Comparison of ENCODE assay signal across 19 cellular contexts in genomic region chr9:78677326-78677725, GRCh38.
"Had no signal": no experiment of that assay in that cellular context is flagged by ENCODE, and none has a peak within 500 bp of the region (broad histone marks: within the 10 kb centered on the region; RNA-seq: fewer than 3 reads in every experiment).

No MANE protein-coding gene starts in this region.

- DNase-seq: activated CD4-positive, alpha-beta memory T cell treated with anti-CD3 and anti-CD28 coated beads, Interleukin-2, amount 10 ng/mL, durations not matched to agents 7 days and 5 days; activated T-cell treated with anti-CD3 and anti-CD28 coated beads, Interleukin-2, amount 50 U/mL, for 24 hours; central memory CD4-positive, alpha-beta T cell; colonic mucosa; glutamatergic neuron; left colon; mammary epithelial cell; naive B cell; retina; stimulated activated CD4-positive, alpha-beta T cell treated with anti-CD3 and anti-CD28 coated beads, Interleukin-2, amount 100 ng/mL, for 48 hours; thyroid gland; WERI-Rb-1 had no signal

- H3K36me3 Mint-ChIP-seq: activated naive CD4-positive, alpha-beta T cell treated with anti-CD3 and anti-CD28 coated beads, Interleukin-2, amount 50 U/mL, for 24 hours; brain; naive B cell; stimulated activated memory B cell treated with anti-CD40 and anti-IgM and Interleukin-4, amounts not matched to agents 10 μg/mL and 1 μg/mL and 100 μg/mL, for 72 hours had no signal

- H3K27me3 ChIP-seq: colonic mucosa, esophagus muscularis mucosa, thyroid gland had no signal

- H3K79me2 ChIP-seq: parathyroid adenoma had no signal

- H3K9me3 ChIP-seq: colonic mucosa, esophagus muscularis mucosa, thyroid gland had no signal

- H3K9me3 Mint-ChIP-seq: activated CD4-positive, alpha-beta memory T cell treated with anti-CD3 and anti-CD28 coated beads, Interleukin-2, amount 10 ng/mL, durations not matched to agents 7 days and 5 days; activated naive CD4-positive, alpha-beta T cell treated with anti-CD3 and anti-CD28 coated beads, Interleukin-2, amount 50 U/mL, for 24 hours; activated T-cell treated with anti-CD3 and anti-CD28 coated beads, Interleukin-2, amount 50 U/mL, for 24 hours; brain; naive B cell; stimulated activated memory B cell treated with anti-CD40 and anti-IgM and Interleukin-4, amounts not matched to agents 10 μg/mL and 1 μg/mL and 100 μg/mL, for 72 hours; T-helper 1 cell treated with Interleukin-12 subunit alpha and Interleukin-12 subunit beta and Interleukin-4 antibody, amounts not matched to agents 30 μg/mL and 1 μg/mL, for 36 hours had no signal

- FAIRE-seq: endometrium had no signal

- H3K9ac ChIP-seq: parathyroid adenoma had no signal

- H3K4me1 ChIP-seq: colonic mucosa, esophagus muscularis mucosa, parathyroid adenoma had no signal

- H3K27me3 Mint-ChIP-seq: activated CD4-positive, alpha-beta memory T cell treated with anti-CD3 and anti-CD28 coated beads, Interleukin-2, amount 10 ng/mL, durations not matched to agents 7 days and 5 days; activated T-cell treated with anti-CD3 and anti-CD28 coated beads, Interleukin-2, amount 50 U/mL, for 24 hours; brain; stimulated activated memory B cell treated with anti-CD40 and anti-IgM and Interleukin-4, amounts not matched to agents 10 μg/mL and 1 μg/mL and 100 μg/mL, for 72 hours had no signal

- H3K4me3 Mint-ChIP-seq: activated CD4-positive, alpha-beta memory T cell treated with anti-CD3 and anti-CD28 coated beads, Interleukin-2, amount 10 ng/mL, durations not matched to agents 7 days and 5 days; activated naive CD4-positive, alpha-beta T cell treated with anti-CD3 and anti-CD28 coated beads, Interleukin-2, amount 50 U/mL, for 24 hours; activated T-cell treated with anti-CD3 and anti-CD28 coated beads, Interleukin-2, amount 50 U/mL, for 24 hours; brain; naive B cell; stimulated activated memory B cell treated with anti-CD40 and anti-IgM and Interleukin-4, amounts not matched to agents 10 μg/mL and 1 μg/mL and 100 μg/mL, for 72 hours; T-helper 1 cell treated with Interleukin-12 subunit alpha and Interleukin-12 subunit beta and Interleukin-4 antibody, amounts not matched to agents 30 μg/mL and 1 μg/mL, for 36 hours had no signal

- H2AFZ ChIP-seq: parathyroid adenoma had no signal

- H3K4me1 Mint-ChIP-seq: activated CD4-positive, alpha-beta memory T cell treated with anti-CD3 and anti-CD28 coated beads, Interleukin-2, amount 10 ng/mL, durations not matched to agents 7 days and 5 days; activated naive CD4-positive, alpha-beta T cell treated with anti-CD3 and anti-CD28 coated beads, Interleukin-2, amount 50 U/mL, for 24 hours; stimulated activated memory B cell treated with anti-CD40 and anti-IgM and Interleukin-4, amounts not matched to agents 10 μg/mL and 1 μg/mL and 100 μg/mL, for 72 hours had no signal

- H3K27ac Mint-ChIP-seq: activated CD4-positive, alpha-beta memory T cell treated with anti-CD3 and anti-CD28 coated beads, Interleukin-2, amount 10 ng/mL, durations not matched to agents 7 days and 5 days; activated naive CD4-positive, alpha-beta T cell treated with anti-CD3 and anti-CD28 coated beads, Interleukin-2, amount 50 U/mL, for 24 hours; activated T-cell treated with anti-CD3 and anti-CD28 coated beads, Interleukin-2, amount 50 U/mL, for 24 hours; brain; naive B cell; stimulated activated memory B cell treated with anti-CD40 and anti-IgM and Interleukin-4, amounts not matched to agents 10 μg/mL and 1 μg/mL and 100 μg/mL, for 72 hours; T-helper 1 cell treated with Interleukin-12 subunit alpha and Interleukin-12 subunit beta and Interleukin-4 antibody, amounts not matched to agents 30 μg/mL and 1 μg/mL, for 36 hours had no signal

- H3K4me3 ChIP-seq: colonic mucosa, esophagus muscularis mucosa, thyroid gland had no signal

- H3K27ac ChIP-seq: colonic mucosa, esophagus muscularis mucosa, parathyroid adenoma, thyroid gland, WERI-Rb-1 had no signal

- H3K36me3 ChIP-seq: colonic mucosa, esophagus muscularis mucosa, thyroid gland, WERI-Rb-1 had no signal
